In genomic region chr7:7098280-7098818, GRCh38 we compare ENCODE assay signal across 15 cellular contexts.
"Had no signal": no experiment of that assay in that cellular context is flagged by ENCODE, and none has a peak within 500 bp of the region (broad histone marks: within the 10 kb centered on the region; RNA-seq: fewer than 3 reads in every experiment).

No MANE protein-coding gene starts in this region.

- H3K36me3 ChIP-seq: adrenal gland, left lung, sigmoid colon, stomach had no signal

- ATAC-seq: activated CD8-positive, alpha-beta T cell treated with anti-CD3 and anti-CD28 coated beads for 36 hours; activated T-cell treated with anti-CD3 and anti-CD28 coated beads, Interleukin-2, amount 50 U/mL, for 4 hours; esophagus mucosa had no signal

- FAIRE-seq: colon had no signal

- DNase-seq: activated B cell treated with CpG ODN at 0.5 μM for 24 hours; activated CD4-positive, alpha-beta T cell treated with anti-CD3 and anti-CD28 coated beads for 48 hours; activated CD8-positive, alpha-beta T cell treated with anti-CD3 and anti-CD28 coated beads for 36 hours; activated effector memory CD4-positive, alpha-beta T cell treated with anti-CD3 and anti-CD28 coated beads, Interleukin-2, amount 50 U/mL, for 16 hours; activated T-cell treated with anti-CD3 and anti-CD28 coated beads, Interleukin-2, amount 50 U/mL, for 4 hours; adrenal gland; caudate nucleus; hippocampal formation; left lung; sigmoid colon; stimulated activated CD4-positive, alpha-beta T cell treated with anti-CD3 and anti-CD28 coated beads, Interleukin-1b, Interleukin-23, amount 100 ng/mL, for 48 hours; stomach; testis had no signal

- H3K27ac ChIP-seq: left lung, sigmoid colon, stomach, testis had no signal

- H3K27me3 ChIP-seq: adrenal gland, left lung, sigmoid colon, stomach, testis had no signal

- H3K9me3 ChIP-seq: adrenal gland, left lung, sigmoid colon, stomach, testis had no signal

- H3K4me3 ChIP-seq: adrenal gland, left lung, sigmoid colon, stomach, testis had no signal
